ENCODE assay signal across 32 cellular contexts in the genomic region with DNA sequence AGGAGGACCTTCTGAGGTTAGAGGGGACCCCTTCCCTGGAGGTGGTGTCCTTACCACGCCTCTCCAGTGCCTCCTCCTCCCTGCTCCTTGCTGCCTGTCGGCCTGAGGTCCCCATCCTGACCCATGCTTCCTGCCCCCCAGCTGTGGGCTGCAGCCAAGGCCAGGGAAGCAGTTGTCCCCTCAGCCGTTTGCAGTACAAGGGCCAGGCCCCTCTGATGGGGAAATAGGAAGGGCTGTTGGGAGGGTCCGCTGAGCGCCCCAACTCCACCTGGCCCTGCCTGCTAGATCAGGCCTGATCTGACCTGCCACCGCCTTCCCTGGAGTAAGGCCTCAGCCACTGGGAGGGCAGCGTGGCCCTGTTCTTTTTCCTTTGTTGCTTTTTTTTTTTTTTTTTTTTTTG.
"Had no signal": no experiment of that assay in that cellular context is flagged by ENCODE, and none has a peak within 500 bp of the region (broad histone marks: within the 10 kb centered on the region; RNA-seq: fewer than 3 reads in every experiment).

No MANE protein-coding gene starts in this region.

- H3K9me3 ChIP-seq: colonic mucosa had no signal

- FAIRE-seq: astrocyte, endometrium, endothelial cell of umbilical vein had no signal

- H3K36me3 ChIP-seq: brain microvascular endothelial cell, colonic mucosa, esophagus squamous epithelium, gastroesophageal sphincter, WERI-Rb-1 had no signal

- ATAC-seq: activated CD4-positive, CD25-positive, alpha-beta regulatory T cell treated with anti-CD3 and anti-CD28 coated beads, Interleukin-2, amount 50 U/mL, for 24 hours; activated CD8-positive, alpha-beta memory T cell treated with anti-CD3 and anti-CD28 coated beads, Interleukin-2, amount 10 ng/mL, durations not matched to agents 7 days and 5 days; activated CD8-positive, alpha-beta T cell treated with anti-CD3 and anti-CD28 coated beads for 36 hours; activated T-cell treated with anti-CD3 and anti-CD28 coated beads, Interleukin-2, amount 50 U/mL, for 4 hours; activated T-helper 17 cell treated with anti-CD3 and anti-CD28 coated beads, Interleukin-2, amount 50 U/mL, for 72 hours; gastroesophageal sphincter; T-helper 17 cell had no signal

- H3K9me3 Mint-ChIP-seq: activated T-helper 17 cell treated with anti-CD3 and anti-CD28 coated beads, Interleukin-2, amount 50 U/mL, for 72 hours had no signal

- H3K27me3 ChIP-seq: brain microvascular endothelial cell, colonic mucosa, esophagus squamous epithelium, gastroesophageal sphincter had no signal

- H3K27ac ChIP-seq: brain microvascular endothelial cell, colonic mucosa, epithelial cell of prostate, esophagus squamous epithelium, WERI-Rb-1 had no signal

- H3K4me3 Mint-ChIP-seq: activated B cell treated with CpG ODN at 0.5 μM for 24 hours; activated CD8-positive, alpha-beta memory T cell treated with anti-CD3 and anti-CD28 coated beads, Interleukin-2, amount 10 ng/mL, durations not matched to agents 7 days and 5 days; activated CD8-positive, alpha-beta T cell treated with anti-CD3 and anti-CD28 coated beads for 36 hours; activated naive CD8-positive, alpha-beta T cell; activated T-cell treated with anti-CD3 and anti-CD28 coated beads, Interleukin-2, amount 50 U/mL, for 4 hours; activated T-helper 17 cell treated with anti-CD3 and anti-CD28 coated beads, Interleukin-2, amount 50 U/mL, for 72 hours; T-helper 17 cell; T-helper 2 cell treated with Interferon-gamma antibody and Interleukin-4, amounts not matched to agents 5 μg/mL and 100 μg/mL, for 36 hours had no signal

- H3K4me3 ChIP-seq: colonic mucosa, esophagus squamous epithelium, gastroesophageal sphincter had no signal

- H3K4me1 Mint-ChIP-seq: activated B cell treated with CpG ODN at 0.5 μM for 24 hours; activated T-helper 17 cell treated with anti-CD3 and anti-CD28 coated beads, Interleukin-2, amount 50 U/mL, for 72 hours; T-helper 17 cell had no signal

- H3K27ac Mint-ChIP-seq: activated B cell treated with CpG ODN at 0.5 μM for 24 hours; activated CD8-positive, alpha-beta memory T cell treated with anti-CD3 and anti-CD28 coated beads, Interleukin-2, amount 10 ng/mL, durations not matched to agents 7 days and 5 days; activated CD8-positive, alpha-beta T cell treated with anti-CD3 and anti-CD28 coated beads for 36 hours; activated naive CD8-positive, alpha-beta T cell; activated T-helper 17 cell treated with anti-CD3 and anti-CD28 coated beads, Interleukin-2, amount 50 U/mL, for 72 hours; T-helper 17 cell; T-helper 2 cell treated with Interferon-gamma antibody and Interleukin-4, amounts not matched to agents 5 μg/mL and 100 μg/mL, for 36 hours had no signal

- DNase-seq: activated B cell treated with CpG ODN at 0.5 μM for 24 hours; activated CD4-positive, alpha-beta T cell treated with anti-CD3 and anti-CD28 coated beads for 48 hours; activated CD4-positive, alpha-beta T cell treated with anti-CD3 and anti-CD28 coated beads, Interleukin-2, amount 50 U/mL, for 1 hour; activated CD4-positive, alpha-beta T cell treated with anti-CD3 and anti-CD28 coated beads, Interleukin-2, amount 50 U/mL, for 48 hours; activated CD8-positive, alpha-beta memory T cell treated with anti-CD3 and anti-CD28 coated beads, Interleukin-2, amount 10 ng/mL, durations not matched to agents 7 days and 5 days; activated CD8-positive, alpha-beta T cell treated with anti-CD3 and anti-CD28 coated beads for 36 hours; activated effector memory CD4-positive, alpha-beta T cell treated with Interleukin-2 at 50 U/mL for 16 hours; activated gamma-delta T cell treated with Interleukin-2 at 50 U/mL for 16 hours; activated naive CD4-positive, alpha-beta T cell treated with anti-CD3 and anti-CD28 coated beads, Interleukin-2, amount 50 U/mL, for 16 hours; activated naive CD4-positive, alpha-beta T cell treated with Interleukin-2 at 50 U/mL for 16 hours; activated T-cell treated with anti-CD3 and anti-CD28 coated beads, Interleukin-2, amount 50 U/mL, for 4 hours; amniotic stem cell; anterior cingulate cortex; brain microvascular endothelial cell; caudate nucleus; colonic mucosa; effector CD8-positive, alpha-beta T cell; esophagus squamous epithelium; foreskin melanocyte; T-helper 1 cell; T-helper 17 cell; T1000; WERI-Rb-1 had no signal

- H3K4me1 ChIP-seq: colonic mucosa had no signal
